Comparison of ENCODE assay signal across 21 cellular contexts in genomic region chr7:7254908-7255307, GRCh38.
DNase-seq lines count a peak whose midpoint lies in the region; ATAC-seq and TF ChIP-seq lines count a peak whose summit lies in the region.
"Had no signal": no experiment of that assay in that cellular context is flagged by ENCODE, and none has a peak within 500 bp of the region (broad histone marks: within the 10 kb centered on the region; RNA-seq: fewer than 3 reads in every experiment).

No MANE protein-coding gene starts in this region.

- no peak overlapping the region for H3K4me3 ChIP-seq in kidney epithelial cell (ENCODE audit: low read depth, low read length)
- H3K4me3 ChIP-seq: K562, pancreas, Peyer's patch, tibial artery had no signal

- no peak overlapping the region for H3K4me3 Mint-ChIP-seq in progenitor cell of endocrine pancreas (ENCODE audit: low read depth)
- no peak overlapping the region for H3K4me3 Mint-ChIP-seq in Calu3 (ENCODE audit: low read depth, unreplicated experiment)
- H3K4me3 Mint-ChIP-seq: dendritic cell treated with granulocyte-macrophage colony-stimulating factor and Interleukin-4, amounts not matched to agents 40 ng/mL and 50 ng/mL, for 4 days had no signal

- DNase-seq in Caki2 (ENCODE audit: low read depth) (peak; percentile 44), HT-29 (ENCODE audit: low spot score) (peak; percentile 54), kidney epithelial cell (ENCODE audit: low read depth) (peak; percentile 29), progenitor cell of endocrine pancreas (ENCODE audit: low spot score, unreplicated experiment) (no peak), Calu3 (no peak), NCI-H128 (lab: John Stamatoyannopoulos, UW; ENCODE audit: unreplicated experiment) (no peak)
- DNase-seq: activated CD4-positive, alpha-beta T cell treated with anti-CD3 and anti-CD28 coated beads for 1 hour; DMS 273 treated with DMSO at 0.1 percent for 48 hours; GDM1; hypothalamus; kidney; NCI-H1048; NCI-H2029; pancreas; Peyer's patch; stimulated activated naive CD8-positive, alpha-beta T cell treated with anti-CD3 and anti-CD28 coated beads, Interleukin-15, Interleukin-2, amounts not matched to agents 100 U/mL and 50 U/mL, for 24 hours; T1000; tibial artery had no signal

- no TSS peak for BruUV-seq in Calu3 (replicated peaks; lab: Mats Ljungman, UMichigan)

- H3K27me3 Mint-ChIP-seq in progenitor cell of endocrine pancreas (no peaks in the 10 kb centered on the region), Calu3 (ENCODE audit: unreplicated experiment) (no peaks in the 10 kb centered on the region)
- H3K27me3 Mint-ChIP-seq: dendritic cell treated with granulocyte-macrophage colony-stimulating factor and Interleukin-4, amounts not matched to agents 40 ng/mL and 50 ng/mL, for 4 days had no signal

- TF ChIP-seq CTCF in kidney epithelial cell (IDR thresholded peaks at IDR 0.05; ENCODE audit: insufficient read depth, low read length, poor library complexity, severe bottlenecking) (no peak), progenitor cell of endocrine pancreas (IDR thresholded peaks at IDR 0.05; ENCODE audit: unreplicated experiment) (no peak), Calu3 (IDR thresholded peaks at IDR 0.05; ENCODE audit: unreplicated experiment) (no peak)

- H3K27me3 ChIP-seq in kidney epithelial cell (ENCODE audit: control insufficient read depth, insufficient read depth, low read length) = no peaks in the 10 kb centered on the region
- H3K27me3 ChIP-seq: pancreas, Peyer's patch, tibial artery had no signal

- H3K4me1 Mint-ChIP-seq in progenitor cell of endocrine pancreas (ENCODE audit: low read depth) (peaks cover 15% of the 10 kb centered on the region), Calu3 (ENCODE audit: low read depth, unreplicated experiment) (no peaks in the 10 kb centered on the region)

- no peak for ATAC-seq in HG03565 (IDR thresholded peaks at IDR 0.05; ENCODE audit: unreplicated experiment)
- ATAC-seq: K562; stimulated activated naive CD8-positive, alpha-beta T cell treated with anti-CD3 and anti-CD28 coated beads, Interleukin-15, Interleukin-2, amounts not matched to agents 100 U/mL and 50 U/mL, for 24 hours had no signal

- H3K9me3 Mint-ChIP-seq in progenitor cell of endocrine pancreas (ENCODE audit: low read depth) (no peaks in the 10 kb centered on the region), Calu3 (ENCODE audit: low read depth, unreplicated experiment) (no peaks in the 10 kb centered on the region)
- H3K9me3 Mint-ChIP-seq: dendritic cell treated with granulocyte-macrophage colony-stimulating factor and Interleukin-4, amounts not matched to agents 40 ng/mL and 50 ng/mL, for 4 days had no signal

- in situ Hi-C loops in Caki2 (cut with HindIII; ENCODE audit: low pct_unique_long_range_greater_than_20kb, low sequenced_read_pairs) = no loop called here

- CTCF ChIA-PET in Calu3 (lab: Charles Lee) = no interaction called here

- H3K27ac Mint-ChIP-seq in progenitor cell of endocrine pancreas (peak overlapping the region; percentile 9), Calu3 (ENCODE audit: unreplicated experiment) (no peak overlapping the region)
- H3K27ac Mint-ChIP-seq: dendritic cell treated with granulocyte-macrophage colony-stimulating factor and Interleukin-4, amounts not matched to agents 40 ng/mL and 50 ng/mL, for 4 days had no signal

- intact Hi-C loops in Calu3 (cut with micrococcal nuclease; ENCODE audit: unreplicated experiment) = loop anchor here (5.0 kb wide), 1 partner anchor 153 kb away; no protein-coding TSS in a partner anchor

- no peaks in the 10 kb centered on the region for H3K36me3 ChIP-seq in kidney epithelial cell (ENCODE audit: control insufficient read depth, insufficient read depth, low read length)
- H3K36me3 ChIP-seq: pancreas, Peyer's patch had no signal

- H3K36me3 Mint-ChIP-seq in progenitor cell of endocrine pancreas (ENCODE audit: insufficient read depth) (peaks cover 19% of the 10 kb centered on the region), Calu3 (ENCODE audit: insufficient read depth, unreplicated experiment) (no peaks in the 10 kb centered on the region)

Comparison
In these comparisons a context has a peak if more than half of its experiments do, and no peak if none do; other contexts are left out.
1. DNase-seq: peak in Caki2 (single experiment), HT-29 (single experiment) and kidney epithelial cell (single experiment); none in progenitor cell of endocrine pancreas (single experiment), Calu3 (single experiment) and NCI-H128 (single experiment).